ENCODE assay signal across 9 cellular contexts in genomic region chr2:70861774-70862644, GRCh38. TPM values are rescaled to one million over a fixed set of nuclear protein-coding genes. Genes with fewer than 3 reads are reported as not detected.
DNase-seq lines count a peak whose midpoint lies in the region; ATAC-seq and TF ChIP-seq lines count a peak whose summit lies in the region.
"Had no signal": no experiment of that assay in that cellular context is flagged by ENCODE, and none has a peak within 500 bp of the region (broad histone marks: within the 10 kb centered on the region; RNA-seq: fewer than 3 reads in every experiment).

No MANE protein-coding gene starts in this region.

- peaks cover 6% of the 10 kb centered on the region for H3K4me1 Mint-ChIP-seq in activated T-helper 1 cell treated with anti-CD3 and anti-CD28 coated beads, Interleukin-12 subunit alpha, Interleukin-12 subunit beta, Interleukin-2, Interleukin-4 antibody, amounts not matched to agents 30 ng/mL and 10 ng/mL and 1 ng/mL, durations not matched to agents 14 hours and 24 hours and 36 hours (ENCODE audit: low read depth)
- peaks cover 3% of the 10 kb centered on the region for H3K4me1 Mint-ChIP-seq in neural progenitor cell

- DNase-seq in Kasumi-1 (lab: John Stamatoyannopoulos, UW) (peak; percentile 65 to 74), RPMI7951 (ENCODE audit: low read depth) (peak; percentile 72), fibroblast of pulmonary artery (ENCODE audit: low read depth) (peak; percentile 80), neural progenitor cell (ENCODE audit: low spot score) (peak; percentile 91), stromal cell of bone marrow (ENCODE audit: low read depth) (peak; percentile 65)
- DNase-seq in activated T-helper 1 cell treated with anti-CD3 and anti-CD28 coated beads, Interleukin-12 subunit alpha, Interleukin-12 subunit beta, Interleukin-2, Interleukin-4 antibody, amounts not matched to agents 30 ng/mL and 10 ng/mL and 1 ng/mL, durations not matched to agents 14 hours and 24 hours and 36 hours (ENCODE audit: low spot score): peak; percentile 67

- TF ChIP-seq CTCF in GM12873 (IDR thresholded peaks at IDR 0.05; ENCODE audit: insufficient read depth, low read depth, low read length, missing control alignments) (peak; percentile 95), fibroblast of pulmonary artery (IDR thresholded peaks at IDR 0.05; ENCODE audit: low read length, missing control alignments) (peak; percentile 100), neural progenitor cell (IDR thresholded peaks at IDR 0.05) (peak; percentile 100)

- no peaks in the 10 kb centered on the region for H3F3A ChIP-seq in neural progenitor cell (ENCODE audit: low read depth)

- no peaks in the 10 kb centered on the region for H3K36me3 Mint-ChIP-seq in activated T-helper 1 cell treated with anti-CD3 and anti-CD28 coated beads, Interleukin-12 subunit alpha, Interleukin-12 subunit beta, Interleukin-2, Interleukin-4 antibody, amounts not matched to agents 30 ng/mL and 10 ng/mL and 1 ng/mL, durations not matched to agents 14 hours and 24 hours and 36 hours (ENCODE audit: low read depth)
- H3K36me3 Mint-ChIP-seq in neural progenitor cell: no peaks in the 10 kb centered on the region

- H3K9me3 Mint-ChIP-seq in activated T-helper 1 cell treated with anti-CD3 and anti-CD28 coated beads, Interleukin-12 subunit alpha, Interleukin-12 subunit beta, Interleukin-2, Interleukin-4 antibody, amounts not matched to agents 30 ng/mL and 10 ng/mL and 1 ng/mL, durations not matched to agents 14 hours and 24 hours and 36 hours: no peaks in the 10 kb centered on the region
- H3K9me3 Mint-ChIP-seq in neural progenitor cell: peaks cover 3% of the 10 kb centered on the region
- H3K9me3 Mint-ChIP-seq: stimulated activated naive CD8-positive, alpha-beta T cell treated with anti-CD3 and anti-CD28 coated beads, Interleukin-15, Interleukin-2, amounts not matched to agents 100 ng/mL and 50 ng/mL, for 24 hours had no signal

- H3K27me3 ChIP-seq in neural progenitor cell: peaks cover 100% of the 10 kb centered on the region

- no peaks in the 10 kb centered on the region for H3K4me1 ChIP-seq in neural progenitor cell

- no peaks in the 10 kb centered on the region for H3K9me3 ChIP-seq in neural progenitor cell (ENCODE audit: low read depth)

- no peak overlapping the region for H3K27ac ChIP-seq in neural progenitor cell

- no peak overlapping the region for H3K9ac ChIP-seq in neural progenitor cell

- no peaks in the 10 kb centered on the region for H3K36me3 ChIP-seq in neural progenitor cell

- peak overlapping the region; percentile 8 for H3K4me3 Mint-ChIP-seq in activated T-helper 1 cell treated with anti-CD3 and anti-CD28 coated beads, Interleukin-12 subunit alpha, Interleukin-12 subunit beta, Interleukin-2, Interleukin-4 antibody, amounts not matched to agents 30 ng/mL and 10 ng/mL and 1 ng/mL, durations not matched to agents 14 hours and 24 hours and 36 hours
- H3K4me3 Mint-ChIP-seq in neural progenitor cell: no peak overlapping the region
- H3K4me3 Mint-ChIP-seq: stimulated activated naive CD8-positive, alpha-beta T cell treated with anti-CD3 and anti-CD28 coated beads, Interleukin-15, Interleukin-2, amounts not matched to agents 100 ng/mL and 50 ng/mL, for 24 hours had no signal

- no peaks in the 10 kb centered on the region for H3K79me2 ChIP-seq in neural progenitor cell (ENCODE audit: low read depth)

- TF ChIP-seq POLR2A in GM18505 (IDR thresholded peaks at IDR 0.05; ENCODE audit: borderline replicate concordance, extremely low read depth, insufficient read depth, insufficient read length): no peak

- no peak overlapping the region for H2AFZ ChIP-seq in neural progenitor cell (replicated peaks)

- intact Hi-C loops in activated T-helper 1 cell treated with anti-CD3 and anti-CD28 coated beads, Interleukin-12 subunit alpha, Interleukin-12 subunit beta, Interleukin-2, Interleukin-4 antibody, amounts not matched to agents 30 ng/mL and 10 ng/mL and 1 ng/mL, durations not matched to agents 14 hours and 24 hours and 36 hours (cut with micrococcal nuclease): loop anchor here (1.0 to 10.0 kb wide), 5 partner anchors 11 to 557 kb away; partner anchors contain the start of gene FAM136A

- no peak for ATAC-seq in GM18505 (IDR thresholded peaks at IDR 0.05; ENCODE audit: unreplicated experiment)

- H3K4me2 ChIP-seq in neural progenitor cell: no peak overlapping the region

- H4K20me1 ChIP-seq in neural progenitor cell (ENCODE audit: low read depth): no peaks in the 10 kb centered on the region

- H3K27ac Mint-ChIP-seq in activated T-helper 1 cell treated with anti-CD3 and anti-CD28 coated beads, Interleukin-12 subunit alpha, Interleukin-12 subunit beta, Interleukin-2, Interleukin-4 antibody, amounts not matched to agents 30 ng/mL and 10 ng/mL and 1 ng/mL, durations not matched to agents 14 hours and 24 hours and 36 hours: no peak overlapping the region
- H3K27ac Mint-ChIP-seq in neural progenitor cell: no peak overlapping the region
- H3K27ac Mint-ChIP-seq: stimulated activated naive CD8-positive, alpha-beta T cell treated with anti-CD3 and anti-CD28 coated beads, Interleukin-15, Interleukin-2, amounts not matched to agents 100 ng/mL and 50 ng/mL, for 24 hours had no signal

- H3K27me3 Mint-ChIP-seq in activated T-helper 1 cell treated with anti-CD3 and anti-CD28 coated beads, Interleukin-12 subunit alpha, Interleukin-12 subunit beta, Interleukin-2, Interleukin-4 antibody, amounts not matched to agents 30 ng/mL and 10 ng/mL and 1 ng/mL, durations not matched to agents 14 hours and 24 hours and 36 hours (ENCODE audit: insufficient read depth): peaks cover 14% of the 10 kb centered on the region
- peaks cover 39% of the 10 kb centered on the region for H3K27me3 Mint-ChIP-seq in neural progenitor cell (ENCODE audit: insufficient read depth, low read depth)

- no peak overlapping the region for H3K4me3 ChIP-seq in fibroblast of pulmonary artery (replicated peaks; ENCODE audit: low read depth, low read length)
- no peak overlapping the region for H3K4me3 ChIP-seq in neural progenitor cell

RNA-seq across cellular contexts. Expression of gene CD207, which starts 26.4 kb away (rescaled TPM):
- total RNA-seq in RPMI7951 (2014; rRNA removed; shearing (Covaris generic)): 0.29 TPM in 1 of 2 replicates, not detected in the other
- total RNA-seq in activated T-helper 1 cell treated with anti-CD3 and anti-CD28 coated beads, Interleukin-12 subunit alpha, Interleukin-12 subunit beta, Interleukin-2, Interleukin-4 antibody, amounts not matched to agents 30 ng/mL and 10 ng/mL and 1 ng/mL, durations not matched to agents 14 hours and 24 hours and 36 hours: not detected in 2 replicates
- total RNA-seq in neural progenitor cell (ENCODE audit: low replicate concordance): not detected in 2 replicates

RNA-seq across cellular contexts. Expression of gene VAX2, which starts 38.4 kb away (rescaled TPM):
- total RNA-seq in RPMI7951 (2014; rRNA removed; shearing (Covaris generic)): 3.2 and 3.4 TPM in 2 replicates
- total RNA-seq in activated T-helper 1 cell treated with anti-CD3 and anti-CD28 coated beads, Interleukin-12 subunit alpha, Interleukin-12 subunit beta, Interleukin-2, Interleukin-4 antibody, amounts not matched to agents 30 ng/mL and 10 ng/mL and 1 ng/mL, durations not matched to agents 14 hours and 24 hours and 36 hours: not detected in 2 replicates
- 0.62 and 2.1 TPM in 2 replicates for total RNA-seq in neural progenitor cell (ENCODE audit: low replicate concordance)

RNA-seq across cellular contexts. Expression of gene CLEC4F, which starts 41.6 kb away (rescaled TPM):
- not detected in 2 replicates for total RNA-seq in RPMI7951 (2014; rRNA removed; shearing (Covaris generic))
- 0.10 TPM in 1 of 2 replicates, not detected in the other for total RNA-seq in activated T-helper 1 cell treated with anti-CD3 and anti-CD28 coated beads, Interleukin-12 subunit alpha, Interleukin-12 subunit beta, Interleukin-2, Interleukin-4 antibody, amounts not matched to agents 30 ng/mL and 10 ng/mL and 1 ng/mL, durations not matched to agents 14 hours and 24 hours and 36 hours
- total RNA-seq in neural progenitor cell (ENCODE audit: low replicate concordance): not detected in 2 replicates
